19 cellular contexts compared by ENCODE assay signal in the genomic region with DNA sequence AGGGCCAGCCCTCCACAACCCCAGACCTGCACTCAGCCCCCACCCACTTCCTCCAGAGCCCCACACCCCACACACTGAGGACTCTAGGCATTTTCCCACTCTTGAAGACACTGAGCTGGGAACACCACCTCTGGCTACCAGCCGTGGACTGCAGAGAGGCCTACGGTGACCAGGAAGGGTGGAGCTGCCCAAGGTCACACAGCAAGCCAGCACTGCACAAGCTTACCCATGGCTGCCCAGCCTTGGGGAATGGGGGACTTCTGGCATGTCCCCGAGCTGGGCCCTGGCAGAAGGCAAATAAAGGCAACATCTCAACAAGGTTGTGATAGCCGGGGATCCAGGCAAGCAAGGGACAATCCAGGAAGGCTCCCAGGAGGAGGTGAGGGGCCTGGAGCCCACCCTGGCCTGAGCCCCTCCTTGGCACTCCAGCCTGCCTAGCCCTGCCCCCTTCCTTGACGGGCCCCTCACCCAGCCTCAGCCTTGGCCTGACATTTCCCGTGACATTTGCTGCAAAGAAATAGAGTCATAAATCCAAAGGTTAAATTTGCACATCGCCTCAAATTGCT. TPM values are rescaled to one million over a fixed set of nuclear protein-coding genes. Genes with fewer than 3 reads are reported as not detected.
A peak's percentile ranks its signal among the peaks of the same experiment; 100 is the strongest.
DNase-seq lines count a peak whose midpoint lies in the region; ATAC-seq, FAIRE-seq and TF ChIP-seq lines count a peak whose summit lies in the region.
"Had no signal": no experiment of that assay in that cellular context is flagged by ENCODE, and none has a peak within 500 bp of the region (broad histone marks: within the 10 kb centered on the region; RNA-seq: fewer than 3 reads in every experiment).

No MANE protein-coding gene starts in this region.

- H3K9me3 Mint-ChIP-seq in Caco-2 (ENCODE audit: unreplicated experiment) = no peaks in the 10 kb centered on the region
- H3K9me3 Mint-ChIP-seq: CD4-positive, alpha-beta T cell; GM23338 had no signal

- no peak for TF ChIP-seq EP300 in A549 (IDR thresholded peaks at IDR 0.05)

- no peak for TF ChIP-seq RAD21 in A549 (conservative IDR thresholded peaks at IDR 0.05 in 1 of 2, IDR thresholded peaks at IDR 0.05 in 1 of 2)

- no TSS peak for BruUV-seq in Caco-2 (replicated peaks; lab: Mats Ljungman, UMichigan)

- H3K9me3 ChIP-seq in A549 (no peaks in the 10 kb centered on the region), T-helper 17 cell (ENCODE audit: control insufficient read depth, low read length, poor library complexity, severe bottlenecking) (no peaks in the 10 kb centered on the region), spleen (no peaks in the 10 kb centered on the region), Caco-2 (no peaks in the 10 kb centered on the region)

- 0 out of 3 replicates have a peak, but pooled peaks cover 5% of the 10 kb centered on the region for H3K4me1 ChIP-seq in A549
- peaks cover 3 to 87% (median 50%) of the 10 kb centered on the region in 6 donors for H3K4me1 ChIP-seq in spleen
- H3K4me1 ChIP-seq in Caco-2 = no peaks in the 10 kb centered on the region

- TF ChIP-seq CTCF in A549 (IDR thresholded peaks at IDR 0.05) (no peak), bronchial epithelial cell (IDR thresholded peaks at IDR 0.05; ENCODE audit: insufficient read depth, low read length, severe bottlenecking) (no peak), spleen (IDR thresholded peaks at IDR 0.05 in 8 of 11, conservative IDR thresholded peaks at IDR 0.05 in 3 of 11) (no peak), Caco-2 (IDR thresholded peaks at IDR 0.05; ENCODE audit: insufficient read depth in 1 of 2, low read depth in 1 of 2, low read length in 1 of 2, severe bottlenecking in 1 of 2, unreplicated experiment in 1 of 2) (no peak)

- FAIRE-seq in A549 (lab: Jason Lieb, UNC) = no peak
- peak; percentile 88 for FAIRE-seq in bronchial epithelial cell (lab: Jason Lieb, UNC)
- FAIRE-seq: H54 had no signal

- no peaks in the 10 kb centered on the region for H3K36me3 Mint-ChIP-seq in T-helper 17 cell (ENCODE audit: low read depth)
- no peaks in the 10 kb centered on the region for H3K36me3 Mint-ChIP-seq in Caco-2 (ENCODE audit: insufficient read depth, unreplicated experiment)

- CTCF ChIA-PET in A549 (lab: Yijun Ruan, JAX) (interaction anchor here (1.2 kb wide), 1 partner anchor 21 kb away, joined by 4 read pairs; no protein-coding TSS in a partner anchor), Caco-2 (lab: Charles Lee) (no interaction called here)

- no peak overlapping the region for H3K4me3 Mint-ChIP-seq in T-helper 17 cell
- H3K4me3 Mint-ChIP-seq in Caco-2 (ENCODE audit: unreplicated experiment) = no peak overlapping the region
- H3K4me3 Mint-ChIP-seq: B cell; CD4-positive, alpha-beta T cell; GM23338 had no signal

- no peaks in the 10 kb centered on the region for H3K36me3 ChIP-seq in bronchial epithelial cell (ENCODE audit: control insufficient read depth, insufficient read depth, low read length)
- no peaks in the 10 kb centered on the region for H3K36me3 ChIP-seq in spleen
- H3K36me3 ChIP-seq in Caco-2 (ENCODE audit: control insufficient read depth, insufficient read depth, low read length) = no peaks in the 10 kb centered on the region

- POLR2A ChIA-PET in A549 (lab: Yijun Ruan, JAX) (no interaction called here), Caco-2 (lab: Charles Lee) (no interaction called here)

- H3K27me3 Mint-ChIP-seq in T-helper 17 cell (no peaks in the 10 kb centered on the region), Caco-2 (ENCODE audit: insufficient read depth, unreplicated experiment) (no peaks in the 10 kb centered on the region)
- H3K27me3 Mint-ChIP-seq: CD4-positive, alpha-beta T cell had no signal

- no peak overlapping the region for H3K4me3 ChIP-seq in A549
- no peak overlapping the region for H3K4me3 ChIP-seq in bronchial epithelial cell (ENCODE audit: low read depth, low read length)
- no peak overlapping the region for H3K4me3 ChIP-seq in spleen
- H3K4me3 ChIP-seq in Caco-2 (ENCODE audit: low read depth, low read length) = no peak overlapping the region
- H3K4me3 ChIP-seq: GM23338 had no signal

- H3K27me3 ChIP-seq in bronchial epithelial cell (ENCODE audit: control insufficient read depth, insufficient read depth, low read length) = no peaks in the 10 kb centered on the region
- H3K27me3 ChIP-seq in spleen (replicated peaks in 1 of 7) = peaks cover 0 to 13% (median 7%) of the 10 kb centered on the region in 7 donors
- H3K27me3 ChIP-seq in Caco-2 (replicated peaks; ENCODE audit: control insufficient read depth, insufficient read depth, low read length) = no peaks in the 10 kb centered on the region

- DNase-seq in A549 (ENCODE audit: low read depth in 1 of 2, low spot score in 1 of 2) = no peak
- no peak for DNase-seq in T-helper 17 cell
- no peak for DNase-seq in bronchial epithelial cell (ENCODE audit: low read depth)
- DNase-seq in spleen = no peak
- DNase-seq in HUDEP-2 (lab: John Stamatoyannopoulos, UW; ENCODE audit: unreplicated experiment in 76 of 76) = no peak
- DNase-seq in Caco-2 = no peak
- DNase-seq: 8988T; CD4-positive, alpha-beta T cell; DMS153; DMS79; GF-D8; HCEC 1CT; IMR-90; KBM-7 had no signal

- H3K27ac Mint-ChIP-seq in T-helper 17 cell (peak overlapping the region; percentile 37), Caco-2 (ENCODE audit: unreplicated experiment) (no peak overlapping the region)
- H3K27ac Mint-ChIP-seq: B cell; CD4-positive, alpha-beta T cell; GM23338 had no signal

- H3K4me1 Mint-ChIP-seq in T-helper 17 cell (peaks cover 11% of the 10 kb centered on the region), Caco-2 (ENCODE audit: low read depth, unreplicated experiment) (no peaks in the 10 kb centered on the region)

- no peak overlapping the region for H3K4me2 ChIP-seq in A549
- H3K4me2 ChIP-seq: GM23338 had no signal

- WGBS in A549 (ENCODE audit: missing lambda C conversion rate) = 64% methylated on average over 7 of the region's 7 CpGs
- 57 to 92% (median 75%) methylated on average over 5 to 7 of the region's 7 CpGs for WGBS in spleen, 5 donors

- intact Hi-C loops in spleen (cut with DNase I; ENCODE audit: low total_unique reads) = no loop called here
- intact Hi-C loops in Caco-2 (cut with micrococcal nuclease; ENCODE audit: unreplicated experiment) = no loop called here

- no peak for TF ChIP-seq POLR2A in A549 (IDR thresholded peaks at IDR 0.05; ENCODE audit: low read length)
- TF ChIP-seq POLR2A in spleen (IDR thresholded peaks at IDR 0.05) = no peak

- H3K27ac ChIP-seq in A549 = no peak overlapping the region
- peak overlapping the region in 5 of 8 donors; percentile 12 to 67 (median 53) for H3K27ac ChIP-seq in spleen
- H3K27ac ChIP-seq: C4-2B had no signal

- ATAC-seq in A549 = no peak
- ATAC-seq in T-helper 17 cell = no peak
- ATAC-seq in HG03520 (IDR thresholded peaks at IDR 0.05; ENCODE audit: unreplicated experiment) = no peak
- ATAC-seq: GM23338 had no signal

TF ChIP-seq in A549, 52 proteins besides CTCF, POLR2A, EP300 and RAD21:
- TF ChIP-seq SMC3 (IDR thresholded peaks at IDR 0.05) (no peak), ZFP36 (IDR thresholded peaks at IDR 0.05; ENCODE audit: borderline replicate concordance, partially characterized antibody) (peak; percentile 65)

RNA-seq across cellular contexts. Expression of gene RTN4R, which starts 5.5 kb away (rescaled TPM):
- polyA plus RNA-seq in A549 (2011; rRNA removed) (1.0 and 1.2 TPM in 2 replicates), A549 (2017; fragmentation: RNase III; extraction: RNeasy Plus Mini Kit Qiagen cat#74134 plus additional on column Dnase treatment) (2.1 to 2.8 TPM (median 2.7 TPM) in 3 replicates), spleen (1 to 10 TPM; 1.5 to 6.5 (median 2.8) TPM)
- polyA plus RNA-seq in A549 (2012; cell fraction: cytosol; rRNA removed) = 3.8 and 7.5 TPM in 2 replicates
- 4.4 and 10.4 TPM in 2 replicates for polyA plus RNA-seq in A549 (2012; cell fraction: nucleus; rRNA removed)
- polyA minus RNA-seq in A549 (2011; rRNA and poly(A)+ RNA removed) = 0.62 and 1.0 TPM in 2 replicates
- total RNA-seq in T-helper 17 cell (1 to 10 TPM in 1 of 2 donors, under 1 TPM in 1; 0.68 to 2.1 TPM), bronchial epithelial cell (2.6 and 2.8 TPM in 2 replicates), spleen (10 to 100 TPM in 2 of 7 donors, 1 to 10 TPM in 5; 4.5 to 11.8 (median 7.0) TPM), Caco-2 (2022) (10.7 and 11.1 TPM in 2 replicates)

RNA-seq across cellular contexts. Expression of gene DGCR6L, which starts 57.2 kb away (rescaled TPM):
- polyA plus RNA-seq in A549 (2011; rRNA removed) = 15.5 and 17.9 TPM in 2 replicates
- polyA plus RNA-seq in A549 (2012; cell fraction: cytosol; rRNA removed) = 40.4 and 47.6 TPM in 2 replicates
- 28.0 and 33.9 TPM in 2 replicates for polyA plus RNA-seq in A549 (2012; cell fraction: nucleus; rRNA removed)
- 23.1 to 27.0 TPM (median 26.1 TPM) in 3 replicates for polyA plus RNA-seq in A549 (2017; fragmentation: RNase III; extraction: RNeasy Plus Mini Kit Qiagen cat#74134 plus additional on column Dnase treatment)
- 6.4 and 9.4 TPM in 2 replicates for polyA minus RNA-seq in A549 (2011; rRNA and poly(A)+ RNA removed)
- total RNA-seq in T-helper 17 cell = 10 to 100 TPM; 29.2 to 31.7 TPM
- 27.4 and 37.5 TPM in 2 replicates for total RNA-seq in bronchial epithelial cell
- 10 to 100 TPM; 25.6 to 49.9 (median 32.4) TPM for total RNA-seq in spleen
- 10 to 100 TPM; 50.0 to 70.0 (median 66.1) TPM for polyA plus RNA-seq in spleen
- total RNA-seq in Caco-2 (2022) = 30.9 and 37.4 TPM in 2 replicates

Comparison
In these comparisons a context has a peak if more than half of its experiments do, and no peak if none do; other contexts are left out.
1. H3K27ac ChIP-seq: peak in spleen (5 of 8); none in A549 (0 of 2).